In genomic region chr9:109422641-109423040, GRCh38 we compare ENCODE assay signal across 10 cellular contexts.
DNase-seq lines count a peak whose midpoint lies in the region; ATAC-seq lines count a peak whose summit lies in the region.
"Had no signal": no experiment of that assay in that cellular context is flagged by ENCODE, and none has a peak within 500 bp of the region (broad histone marks: within the 10 kb centered on the region; RNA-seq: fewer than 3 reads in every experiment).

No MANE protein-coding gene starts in this region.

- no peak overlapping the region; the same call in 1 of the 2 replicates for H3K9ac ChIP-seq in BLaER1

- no peaks in the 10 kb centered on the region for H3K27me3 ChIP-seq in BLaER1

- H3K27ac ChIP-seq in BLaER1 = peak overlapping the region; percentile 93

- ATAC-seq in GM19043 (IDR thresholded peaks at IDR 0.05; ENCODE audit: low read depth, unreplicated experiment) = peak; percentile 80
- ATAC-seq in HG02678 (IDR thresholded peaks at IDR 0.05; ENCODE audit: unreplicated experiment) = peak; percentile 69
- ATAC-seq in HG03565 (IDR thresholded peaks at IDR 0.05; ENCODE audit: unreplicated experiment) = peak; percentile 80
- ATAC-seq: stimulated activated naive CD8-positive, alpha-beta T cell treated with anti-CD3 and anti-CD28 coated beads, Interleukin-15, amount 100 ng/mL, for 72 hours had no signal

- H4K20me1 ChIP-seq in BLaER1 = no peaks in the 10 kb centered on the region

- H3K36me3 ChIP-seq in BLaER1 = no peaks in the 10 kb centered on the region

- peak overlapping the region; percentile 87 for H3K4me2 ChIP-seq in BLaER1

- DNase-seq in medulla oblongata (ENCODE audit: extremely low spot score) (no peak), SIG-M5 treated with dmso at 0.1 percent for 504 hours (lab: John Stamatoyannopoulos, UW; ENCODE audit: unreplicated experiment) (no peak), DMS53 treated with DMSO at 0.1 percent for 48 hours (lab: John Stamatoyannopoulos, UW; ENCODE audit: unreplicated experiment) (no peak), NCI-H2196 treated with DMSO at 0.1 percent for 48 hours (lab: John Stamatoyannopoulos, UW; ENCODE audit: unreplicated experiment) (no peak)
- DNase-seq: foreskin melanocyte; stimulated activated naive CD8-positive, alpha-beta T cell treated with anti-CD3 and anti-CD28 coated beads, Interleukin-15, amount 100 ng/mL, for 72 hours had no signal

- no peaks in the 10 kb centered on the region for H3K9me3 ChIP-seq in BLaER1

- H3K4me3 ChIP-seq in BLaER1 = no peak overlapping the region

- peaks cover 82% of the 10 kb centered on the region for H3K4me1 ChIP-seq in BLaER1
